8 cellular contexts compared by ENCODE assay signal in the genomic region with DNA sequence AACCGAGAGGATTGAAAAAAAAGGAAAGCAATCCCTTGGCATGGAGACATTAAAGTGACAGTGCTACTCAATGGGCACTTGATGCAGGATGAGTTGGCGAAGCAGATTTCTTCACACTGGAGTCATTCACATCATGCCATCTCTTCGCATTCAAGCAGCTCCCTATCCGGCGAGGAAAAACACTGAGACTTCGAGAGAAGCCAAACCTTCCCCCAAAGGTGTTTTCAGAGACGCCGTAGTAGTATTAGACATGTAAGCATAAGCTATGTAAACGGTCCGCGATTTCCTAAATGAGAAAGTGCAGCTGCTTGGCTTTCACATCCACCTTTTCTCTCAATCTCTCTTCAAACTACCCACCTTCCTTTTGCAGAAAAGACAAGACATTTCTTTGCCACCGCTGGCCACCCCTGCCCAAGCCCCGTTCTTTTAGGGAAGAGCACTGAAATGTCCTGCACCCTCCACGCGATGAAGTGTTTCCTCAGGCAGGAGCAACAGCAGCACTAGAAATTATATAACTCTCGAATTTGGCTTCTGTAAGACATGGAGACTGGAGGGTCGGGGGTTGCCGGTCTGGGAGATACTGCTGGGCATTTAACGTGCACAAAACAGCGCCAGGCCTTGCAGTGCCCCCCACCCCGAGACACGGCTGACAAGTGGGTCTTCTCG. TPM values are rescaled to one million over a fixed set of nuclear protein-coding genes. Genes with fewer than 3 reads are reported as not detected.
DNase-seq lines count a peak whose midpoint lies in the region; ATAC-seq and TF ChIP-seq lines count a peak whose summit lies in the region.

TSS of gene DLG2 (minus strand) at position 13 of the 666 bp plus-strand sequence.

- ATAC-seq in HG03439 (IDR thresholded peaks at IDR 0.05; ENCODE audit: unreplicated experiment), result no peak

- H2BK15ac ChIP-seq in neuronal stem cell (ENCODE audit: low read length), result no peak within 1 kb of the TSS

- intact Hi-C loops in A673 (cut with micrococcal nuclease; ENCODE audit: unreplicated experiment), result no loop called here

- peak within 1 kb of the TSS; percentile 100 for H3K4me3 Mint-ChIP-seq in activated naive CD8-positive, alpha-beta T cell

- H3K23ac ChIP-seq in neuronal stem cell (ENCODE audit: low read depth, low read length, poor library complexity), result no peak within 1 kb of the TSS

- H3K4me1 Mint-ChIP-seq in activated naive CD8-positive, alpha-beta T cell (ENCODE audit: low read depth), result peaks cover 45% of the 10 kb centered on the region

- H2AK5ac ChIP-seq in neuronal stem cell (ENCODE audit: low read depth, low read length), result no peak within 1 kb of the TSS

- no peaks in the 10 kb centered on the region for H3K9me3 Mint-ChIP-seq in activated naive CD8-positive, alpha-beta T cell (ENCODE audit: low read depth)

- H3K4me3 ChIP-seq in A673 (ENCODE audit: low read depth, low read length, poor library complexity, severe bottlenecking) (peak within 1 kb of the TSS; percentile 70), GM12875 (ENCODE audit: low read depth, low read length) (peak within 1 kb of the TSS; percentile 58), NB4 (ENCODE audit: low read depth, low read length) (peak within 1 kb of the TSS; percentile 75), neuronal stem cell (ENCODE audit: low read length in 2 of 2) (peak within 1 kb of the TSS; percentile 71 to 86)

- H3K36me3 Mint-ChIP-seq in activated naive CD8-positive, alpha-beta T cell, result no peaks in the 10 kb centered on the region

- H2BK120ac ChIP-seq in neuronal stem cell (ENCODE audit: low read depth, low read length), result no peak within 1 kb of the TSS

- no peak within 1 kb of the TSS for H2BK5ac ChIP-seq in neuronal stem cell (ENCODE audit: low read length)

- peaks cover 9% of the 10 kb centered on the region for H3K27me3 ChIP-seq in A673 (replicated peaks; ENCODE audit: insufficient read depth, low read depth, low read length, poor library complexity)
- no peaks in the 10 kb centered on the region for H3K27me3 ChIP-seq in neuronal stem cell (ENCODE audit: control insufficient read depth in 3 of 3, insufficient read depth in 3 of 3, low read depth in 1 of 3, low read length in 3 of 3)

- H4K8ac ChIP-seq in neuronal stem cell (ENCODE audit: low read depth, low read length), result no peak within 1 kb of the TSS

- no peak for TF ChIP-seq POLR2A in NB4 (IDR thresholded peaks at IDR 0.05; ENCODE audit: extremely low read depth, insufficient read length)

- WGBS in neuronal stem cell (ENCODE audit: extremely low coverage in 2 of 2, insufficient read length in 2 of 2, insufficient replicate concordance in 1 of 2), 2 donors, result no CpG with 5 or more reads among the region's 23 CpGs

- CTCF ChIA-PET in A673 (lab: Charles Lee), result interaction anchor here (1.1 kb wide), 1 partner anchor 980 kb away, joined by 3 read pairs; no protein-coding TSS in a partner anchor

- BruUV-seq in A673 (replicated peaks; lab: Mats Ljungman, UMichigan), result TSS peak; percentile 66

- DNase-seq in A673 (ENCODE audit: low spot score) (peak; percentile 19), NB4 (ENCODE audit: low read depth) (peak; percentile 52), glomerular visceral epithelial cell (ENCODE audit: extremely low spot score) (peak; percentile 38), neuronal stem cell (ENCODE audit: low spot score) (peak; percentile 15), NCI-H1436 (lab: John Stamatoyannopoulos, UW) (no peak)

- peak within 1 kb of the TSS; percentile 95 for H3K18ac ChIP-seq in neuronal stem cell (ENCODE audit: low read length)

- peak within 1 kb of the TSS; percentile 97 for H2AFZ ChIP-seq in neuronal stem cell (ENCODE audit: low read length)

- peak within 1 kb of the TSS; percentile 86 for H3K14ac ChIP-seq in neuronal stem cell (ENCODE audit: low read length)

- H3K4me1 ChIP-seq in A673 (ENCODE audit: insufficient read depth, low read length, poor library complexity, severe bottlenecking) (peaks cover 16% of the 10 kb centered on the region), neuronal stem cell (ENCODE audit: control insufficient read depth in 2 of 2, insufficient read depth in 1 of 2, low read depth in 1 of 2, low read length in 2 of 2) (peaks cover 4 to 6% of the 10 kb centered on the region in 2 donors)

- H3K27ac ChIP-seq in A673 (ENCODE audit: low read depth, low read length, poor library complexity, severe bottlenecking), result peak within 1 kb of the TSS; percentile 23
- H3K27ac ChIP-seq in neuronal stem cell (replicated peaks; ENCODE audit: low read length), result peak within 1 kb of the TSS; percentile 72

- POLR2A ChIA-PET in A673 (lab: Charles Lee; ENCODE audit: low non-redundant PET), result no interaction called here

- H3K9ac ChIP-seq in neuronal stem cell (ENCODE audit: low read depth, low read length, poor library complexity), result peak within 1 kb of the TSS; percentile 83

- no peak within 1 kb of the TSS for H2BK12ac ChIP-seq in neuronal stem cell (ENCODE audit: low read length)

- no peaks in the 10 kb centered on the region for H3K79me1 ChIP-seq in neuronal stem cell (ENCODE audit: low read depth, low read length)

- no peak within 1 kb of the TSS for H3K4ac ChIP-seq in neuronal stem cell (ENCODE audit: low read length)

- H3K27me3 Mint-ChIP-seq in activated naive CD8-positive, alpha-beta T cell, result no peaks in the 10 kb centered on the region

- no peaks in the 10 kb centered on the region for H3K9me3 ChIP-seq in A673 (ENCODE audit: low read depth, low read length, poor library complexity, severe bottlenecking)
- no peaks in the 10 kb centered on the region for H3K9me3 ChIP-seq in neuronal stem cell (replicated peaks in 1 of 2; ENCODE audit: control insufficient read depth in 2 of 2, insufficient read depth in 1 of 2, low read depth in 1 of 2, low read length in 2 of 2)

- no peak within 1 kb of the TSS for H4K91ac ChIP-seq in neuronal stem cell (ENCODE audit: low read depth, low read length, poor library complexity)

- H3K27ac Mint-ChIP-seq in activated naive CD8-positive, alpha-beta T cell, result peak within 1 kb of the TSS; percentile 99

- H3K36me3 ChIP-seq in A673 (ENCODE audit: insufficient read depth, low read length, poor library complexity, severe bottlenecking) (peaks cover 12% of the 10 kb centered on the region), neuronal stem cell (replicated peaks in 1 of 2; ENCODE audit: control insufficient read depth in 2 of 2, insufficient read depth in 2 of 2, low read length in 2 of 2) (peaks cover 0 to 22% of the 10 kb centered on the region in 2 donors)

- TF ChIP-seq CTCF in A673 (conservative IDR thresholded peaks at IDR 0.05; ENCODE audit: low read depth, low read length), result no peak
- no peak for TF ChIP-seq CTCF in GM12875 (IDR thresholded peaks at IDR 0.05; ENCODE audit: borderline replicate concordance, insufficient read depth, low read depth, low read length)
- no peak for TF ChIP-seq CTCF in NB4 (IDR thresholded peaks at IDR 0.05; ENCODE audit: low read depth, low read length)

- peak within 1 kb of the TSS; percentile 79 for H3K4me2 ChIP-seq in neuronal stem cell (ENCODE audit: insufficient read depth, low read length, poor library complexity, severe bottlenecking)

RNA-seq across cellular contexts. Expression of gene DLG2, which starts in this region (rescaled TPM):
- 276 and 277 TPM in 2 replicates for total RNA-seq in A673 (2021)
- 1.2 TPM for polyA plus RNA-seq in neuronal stem cell (2013, experiment 1 of 2)
- polyA plus RNA-seq in neuronal stem cell (2013, experiment 2 of 2), result 1.6 TPM
